8 cellular contexts compared by ENCODE assay signal in genomic region chr14:104724981-104725771, GRCh38. TPM values are rescaled to one million over a fixed set of nuclear protein-coding genes. Genes with fewer than 3 reads are reported as not detected.
A peak's percentile ranks its signal among the peaks of the same experiment; 100 is the strongest.
DNase-seq lines count a peak whose midpoint lies in the region; ATAC-seq and TF ChIP-seq lines count a peak whose summit lies in the region.

No MANE protein-coding gene starts in this region.

- H3K9me3 Mint-ChIP-seq in stimulated activated naive CD8-positive, alpha-beta T cell treated with anti-CD3 and anti-CD28 coated beads, Interleukin-15, Interleukin-2, amounts not matched to agents 100 ng/mL and 50 ng/mL, for 24 hours, result no peaks in the 10 kb centered on the region
- no peaks in the 10 kb centered on the region for H3K9me3 Mint-ChIP-seq in activated CD4-positive, alpha-beta memory T cell treated with anti-CD3 and anti-CD28 coated beads, Interleukin-2, amount 10 ng/mL, durations not matched to agents 7 days and 5 days
- H3K9me3 Mint-ChIP-seq in progenitor cell of endocrine pancreas (ENCODE audit: low read depth), result no peaks in the 10 kb centered on the region

- no peak for DNase-seq in stimulated activated naive CD8-positive, alpha-beta T cell treated with anti-CD3 and anti-CD28 coated beads, Interleukin-15, Interleukin-2, amounts not matched to agents 100 U/mL and 50 U/mL, for 24 hours
- no peak for DNase-seq in activated CD4-positive, alpha-beta memory T cell treated with anti-CD3 and anti-CD28 coated beads, Interleukin-2, amount 10 ng/mL, durations not matched to agents 7 days and 5 days
- peak; percentile 66 for DNase-seq in left cardiac atrium
- no peak for DNase-seq in progenitor cell of endocrine pancreas (ENCODE audit: low spot score, unreplicated experiment)
- no peak for DNase-seq in DMS114 treated with DMSO at 0.1 percent for 48 hours (lab: John Stamatoyannopoulos, UW; ENCODE audit: unreplicated experiment)
- DNase-seq in GM19238 (ENCODE audit: insufficient read length, low spot score), result no peak

- no peaks in the 10 kb centered on the region for H3K27me3 Mint-ChIP-seq in stimulated activated naive CD8-positive, alpha-beta T cell treated with anti-CD3 and anti-CD28 coated beads, Interleukin-15, Interleukin-2, amounts not matched to agents 100 ng/mL and 50 ng/mL, for 24 hours
- H3K27me3 Mint-ChIP-seq in activated CD4-positive, alpha-beta memory T cell treated with anti-CD3 and anti-CD28 coated beads, Interleukin-2, amount 10 ng/mL, durations not matched to agents 7 days and 5 days, result no peaks in the 10 kb centered on the region
- H3K27me3 Mint-ChIP-seq in progenitor cell of endocrine pancreas, result peaks cover 14% of the 10 kb centered on the region

- CTCF ChIA-PET in activated CD4-positive, alpha-beta memory T cell treated with anti-CD3 and anti-CD28 coated beads, Interleukin-2, amount 10 ng/mL, durations not matched to agents 7 days and 5 days (lab: Charles Lee), result interaction anchor here (3.4 kb wide), 1 partner anchor 27 kb away, joined by 12 read pairs; the partner anchor contains the start of gene SIVA1

- H3K4me1 Mint-ChIP-seq in stimulated activated naive CD8-positive, alpha-beta T cell treated with anti-CD3 and anti-CD28 coated beads, Interleukin-15, Interleukin-2, amounts not matched to agents 100 ng/mL and 50 ng/mL, for 24 hours (ENCODE audit: low read depth), result no peaks in the 10 kb centered on the region
- H3K4me1 Mint-ChIP-seq in activated CD4-positive, alpha-beta memory T cell treated with anti-CD3 and anti-CD28 coated beads, Interleukin-2, amount 10 ng/mL, durations not matched to agents 7 days and 5 days, result no peaks in the 10 kb centered on the region
- peaks cover 5% of the 10 kb centered on the region for H3K4me1 Mint-ChIP-seq in progenitor cell of endocrine pancreas (ENCODE audit: low read depth)

- no peak for TF ChIP-seq CTCF in progenitor cell of endocrine pancreas (IDR thresholded peaks at IDR 0.05; ENCODE audit: unreplicated experiment)

- H3K27ac Mint-ChIP-seq in stimulated activated naive CD8-positive, alpha-beta T cell treated with anti-CD3 and anti-CD28 coated beads, Interleukin-15, Interleukin-2, amounts not matched to agents 100 ng/mL and 50 ng/mL, for 24 hours, result no peak overlapping the region
- no peak overlapping the region for H3K27ac Mint-ChIP-seq in activated CD4-positive, alpha-beta memory T cell treated with anti-CD3 and anti-CD28 coated beads, Interleukin-2, amount 10 ng/mL, durations not matched to agents 7 days and 5 days
- no peak overlapping the region for H3K27ac Mint-ChIP-seq in progenitor cell of endocrine pancreas

- intact Hi-C loops in left cardiac atrium (cut with DNase I), result no loop called here

- ATAC-seq in stimulated activated naive CD8-positive, alpha-beta T cell treated with anti-CD3 and anti-CD28 coated beads, Interleukin-15, Interleukin-2, amounts not matched to agents 100 U/mL and 50 U/mL, for 24 hours, result no peak
- ATAC-seq in left cardiac atrium (peak; percentile 32 to 35), GM19463 (IDR thresholded peaks at IDR 0.05; ENCODE audit: unreplicated experiment) (no peak)

- POLR2A ChIA-PET in activated CD4-positive, alpha-beta memory T cell treated with anti-CD3 and anti-CD28 coated beads, Interleukin-2, amount 10 ng/mL, durations not matched to agents 7 days and 5 days (lab: Charles Lee), result interaction anchor here (0.7 to 5.0 kb wide), 3 partner anchors 16 to 35 kb away, joined by 3 to 29 read pairs (median 3); partner anchors contain the start of genes INF2 and SIVA1

- H3K4me3 Mint-ChIP-seq in stimulated activated naive CD8-positive, alpha-beta T cell treated with anti-CD3 and anti-CD28 coated beads, Interleukin-15, Interleukin-2, amounts not matched to agents 100 ng/mL and 50 ng/mL, for 24 hours, result peak overlapping the region; percentile 13
- peak overlapping the region; percentile 46 for H3K4me3 Mint-ChIP-seq in activated CD4-positive, alpha-beta memory T cell treated with anti-CD3 and anti-CD28 coated beads, Interleukin-2, amount 10 ng/mL, durations not matched to agents 7 days and 5 days
- H3K4me3 Mint-ChIP-seq in progenitor cell of endocrine pancreas (ENCODE audit: low read depth), result peak overlapping the region; percentile 60

- H3K36me3 Mint-ChIP-seq in stimulated activated naive CD8-positive, alpha-beta T cell treated with anti-CD3 and anti-CD28 coated beads, Interleukin-15, Interleukin-2, amounts not matched to agents 100 ng/mL and 50 ng/mL, for 24 hours (ENCODE audit: low read depth), result no peaks in the 10 kb centered on the region
- no peaks in the 10 kb centered on the region for H3K36me3 Mint-ChIP-seq in activated CD4-positive, alpha-beta memory T cell treated with anti-CD3 and anti-CD28 coated beads, Interleukin-2, amount 10 ng/mL, durations not matched to agents 7 days and 5 days (ENCODE audit: low read depth)
- no peaks in the 10 kb centered on the region for H3K36me3 Mint-ChIP-seq in progenitor cell of endocrine pancreas (ENCODE audit: insufficient read depth)

RNA-seq across cellular contexts. Expression of gene ADSS1, which starts 1.1 kb away (rescaled TPM):
- total RNA-seq in activated CD4-positive, alpha-beta memory T cell treated with anti-CD3 and anti-CD28 coated beads, Interleukin-2, amount 10 ng/mL, durations not matched to agents 7 days and 5 days, result 1 to 10 TPM in 1 of 2 experiments, under 1 TPM in 1; 0.98 to 1.2 TPM
- total RNA-seq in left cardiac atrium (100 to 1,000 TPM in 1 of 2 donors, 10 to 100 TPM in 1; 86.2 to 102 TPM), progenitor cell of endocrine pancreas (8.9 and 9.7 TPM in 2 replicates)

RNA-seq across cellular contexts. Expression of gene SIVA1, which starts 27.8 kb away (rescaled TPM):
- 10 to 100 TPM; 87.0 to 96.2 TPM for total RNA-seq in activated CD4-positive, alpha-beta memory T cell treated with anti-CD3 and anti-CD28 coated beads, Interleukin-2, amount 10 ng/mL, durations not matched to agents 7 days and 5 days
- total RNA-seq in left cardiac atrium (10 to 100 TPM; 67.6 to 68.7 TPM), progenitor cell of endocrine pancreas (98.6 and 116 TPM in 2 replicates)

RNA-seq across cellular contexts. Expression of gene INF2, which starts 35.8 kb away (rescaled TPM):
- 100 to 1,000 TPM; 120 to 132 TPM for total RNA-seq in activated CD4-positive, alpha-beta memory T cell treated with anti-CD3 and anti-CD28 coated beads, Interleukin-2, amount 10 ng/mL, durations not matched to agents 7 days and 5 days
- total RNA-seq in left cardiac atrium (10 to 100 TPM; 44.4 to 44.7 TPM), progenitor cell of endocrine pancreas (69.2 and 75.3 TPM in 2 replicates)

Comparison
In these comparisons a context has a peak if more than half of its experiments do, and no peak if none do; other contexts are left out.
1. ATAC-seq: peak in left cardiac atrium (2 of 2); none in stimulated activated naive CD8-positive, alpha-beta T cell treated with anti-CD3 and anti-CD28 coated beads, Interleukin-15, Interleukin-2, amounts not matched to agents 100 U/mL and 50 U/mL, for 24 hours (single experiment) and GM19463 (single experiment).
2. Peak in every context shown above with its lines, with median percentiles within 50 percentile points of each other: H3K4me3 Mint-ChIP-seq.